Comparison of ENCODE assay signal across 7 cellular contexts in genomic region chr16:31143036-31143888, GRCh38. TPM values are rescaled to one million over a fixed set of nuclear protein-coding genes. Genes with fewer than 3 reads are reported as not detected.
DNase-seq lines count a peak whose midpoint lies in the region; ATAC-seq and TF ChIP-seq lines count a peak whose summit lies in the region.

No MANE protein-coding gene starts in this region.

- H3K9me3 ChIP-seq in iPS-20b (ENCODE audit: insufficient read depth, low read depth, low read length): no peaks in the 10 kb centered on the region

- intact Hi-C loops in activated CD4-positive, alpha-beta memory T cell treated with anti-CD3 and anti-CD28 coated beads for 36 hours (cut with micrococcal nuclease): loop anchor here (2.0 to 5.0 kb wide), 2 partner anchors 36 to 146 kb away; no protein-coding TSS in a partner anchor

- ATAC-seq in stimulated activated naive CD8-positive, alpha-beta T cell treated with anti-CD3 and anti-CD28 coated beads, Interleukin-15, amount 100 ng/mL, for 72 hours: no peak
- ATAC-seq in GM21423 (IDR thresholded peaks at IDR 0.05; ENCODE audit: unreplicated experiment) (no peak), HG03097 (IDR thresholded peaks at IDR 0.05; ENCODE audit: low FRiP score, unreplicated experiment) (no peak), GM18519 (IDR thresholded peaks at IDR 0.05; ENCODE audit: low FRiP score, unreplicated experiment) (no peak)

- no peaks in the 10 kb centered on the region for H3K36me3 ChIP-seq in iPS-20b (ENCODE audit: insufficient read depth, low read depth, low read length)

- POLR2A ChIA-PET in activated CD4-positive, alpha-beta memory T cell treated with anti-CD3 and anti-CD28 coated beads for 36 hours (lab: Charles Lee): interaction anchor here (1.1 to 2.9 kb wide), 5 partner anchors 24 to 70 kb away, joined by 3 to 44 read pairs (median 18); partner anchors contain the start of genes BCKDK, FUS, KAT8 and ZNF646

- H3K9me3 Mint-ChIP-seq in HFFc6: no peaks in the 10 kb centered on the region
- no peaks in the 10 kb centered on the region for H3K9me3 Mint-ChIP-seq in activated CD4-positive, alpha-beta memory T cell treated with anti-CD3 and anti-CD28 coated beads for 36 hours
- no peaks in the 10 kb centered on the region for H3K9me3 Mint-ChIP-seq in stimulated activated naive CD8-positive, alpha-beta T cell treated with anti-CD3 and anti-CD28 coated beads, Interleukin-15, amount 100 ng/mL, for 72 hours

- H3K27me3 Mint-ChIP-seq in HFFc6 (ENCODE audit: insufficient read depth): peaks cover 12% of the 10 kb centered on the region
- H3K27me3 Mint-ChIP-seq in activated CD4-positive, alpha-beta memory T cell treated with anti-CD3 and anti-CD28 coated beads for 36 hours: peaks cover 4% of the 10 kb centered on the region
- no peaks in the 10 kb centered on the region for H3K27me3 Mint-ChIP-seq in stimulated activated naive CD8-positive, alpha-beta T cell treated with anti-CD3 and anti-CD28 coated beads, Interleukin-15, amount 100 ng/mL, for 72 hours

- H3K9ac ChIP-seq in iPS-20b (ENCODE audit: low read depth, low read length): no peak overlapping the region

- peaks cover 15% of the 10 kb centered on the region for H3K4me1 ChIP-seq in iPS-20b (ENCODE audit: insufficient read depth, low read length)

- H3K27me3 ChIP-seq in iPS-20b (ENCODE audit: insufficient read depth, low read length): peaks cover 45% of the 10 kb centered on the region

- peak overlapping the region; percentile 42; the same call in 1 of the 2 replicates for H3K4me3 Mint-ChIP-seq in HFFc6
- H3K4me3 Mint-ChIP-seq in activated CD4-positive, alpha-beta memory T cell treated with anti-CD3 and anti-CD28 coated beads for 36 hours: peak overlapping the region; percentile 23
- H3K4me3 Mint-ChIP-seq in stimulated activated naive CD8-positive, alpha-beta T cell treated with anti-CD3 and anti-CD28 coated beads, Interleukin-15, amount 100 ng/mL, for 72 hours: peak overlapping the region; percentile 55 to 68

- peak; percentile 35 for TF ChIP-seq CTCF in HFFc6 (IDR thresholded peaks at IDR 0.05)

- no peak overlapping the region for H3K27ac Mint-ChIP-seq in HFFc6
- H3K27ac Mint-ChIP-seq in activated CD4-positive, alpha-beta memory T cell treated with anti-CD3 and anti-CD28 coated beads for 36 hours: peak overlapping the region; percentile 49
- H3K27ac Mint-ChIP-seq in stimulated activated naive CD8-positive, alpha-beta T cell treated with anti-CD3 and anti-CD28 coated beads, Interleukin-15, amount 100 ng/mL, for 72 hours: peak overlapping the region in 1 of 2 donors; percentile 35

- CTCF ChIA-PET in activated CD4-positive, alpha-beta memory T cell treated with anti-CD3 and anti-CD28 coated beads for 36 hours (lab: Charles Lee): interaction anchor here (0.7 to 3.3 kb wide), 47 partner anchors 8 to 726 kb away, joined by 3 to 37 read pairs (median 5); partner anchors contain the start of genes BCKDK, FUS, HSD3B7 and KAT8

- peaks cover 24% of the 10 kb centered on the region for H3K4me1 Mint-ChIP-seq in HFFc6 (ENCODE audit: low read depth)
- H3K4me1 Mint-ChIP-seq in activated CD4-positive, alpha-beta memory T cell treated with anti-CD3 and anti-CD28 coated beads for 36 hours (ENCODE audit: low read depth): peaks cover 13% of the 10 kb centered on the region
- H3K4me1 Mint-ChIP-seq in stimulated activated naive CD8-positive, alpha-beta T cell treated with anti-CD3 and anti-CD28 coated beads, Interleukin-15, amount 100 ng/mL, for 72 hours: peaks cover 21% of the 10 kb centered on the region

- H3K4me3 ChIP-seq in iPS-20b (ENCODE audit: low read length): peak overlapping the region; percentile 57; the same call in 1 of the 2 replicates

- no peak for DNase-seq in HFFc6
- no peak for DNase-seq in activated CD4-positive, alpha-beta memory T cell treated with anti-CD3 and anti-CD28 coated beads for 36 hours
- DNase-seq in stimulated activated naive CD8-positive, alpha-beta T cell treated with anti-CD3 and anti-CD28 coated beads, Interleukin-15, amount 100 ng/mL, for 72 hours: no peak

- no peaks in the 10 kb centered on the region for H3K36me3 Mint-ChIP-seq in HFFc6 (ENCODE audit: low read depth)
- no peaks in the 10 kb centered on the region for H3K36me3 Mint-ChIP-seq in activated CD4-positive, alpha-beta memory T cell treated with anti-CD3 and anti-CD28 coated beads for 36 hours

- no peak overlapping the region for H3K27ac ChIP-seq in iPS-20b (ENCODE audit: low read length)

RNA-seq across cellular contexts. Expression of gene PRSS36, which starts 6.6 kb away (rescaled TPM):
- total RNA-seq in HFFc6 (2021; fragmentation: NEBNext Ultra II Directional; extraction: Animal tissue kit (Norgen Biotek cat#: 25700)): under 1 TPM in 4 of 6 experiments, not detected in 2; 0.38 to 0.60 (median 0.47) TPM
- total RNA-seq in activated CD4-positive, alpha-beta memory T cell treated with anti-CD3 and anti-CD28 coated beads for 36 hours: under 1 TPM in 1 of 2 experiments, not detected in 1; 0.24 TPM

RNA-seq across cellular contexts. Expression of gene PRSS8, which starts 7.7 kb away (rescaled TPM):
- total RNA-seq in HFFc6 (2021; fragmentation: NEBNext Ultra II Directional; extraction: Animal tissue kit (Norgen Biotek cat#: 25700)): not detected
- not detected for total RNA-seq in activated CD4-positive, alpha-beta memory T cell treated with anti-CD3 and anti-CD28 coated beads for 36 hours

RNA-seq across cellular contexts. Expression of gene KAT8, which starts 25.8 kb away (rescaled TPM):
- 10 to 100 TPM; 28.1 to 31.8 (median 29.6) TPM for total RNA-seq in HFFc6 (2021; fragmentation: NEBNext Ultra II Directional; extraction: Animal tissue kit (Norgen Biotek cat#: 25700))
- total RNA-seq in activated CD4-positive, alpha-beta memory T cell treated with anti-CD3 and anti-CD28 coated beads for 36 hours: 10 to 100 TPM; 48.8 to 49.6 TPM

RNA-seq across cellular contexts. Expression of gene BCKDK, which starts 35.1 kb away (rescaled TPM):
- 10 to 100 TPM; 56.8 to 64.8 (median 59.4) TPM for total RNA-seq in HFFc6 (2021; fragmentation: NEBNext Ultra II Directional; extraction: Animal tissue kit (Norgen Biotek cat#: 25700))
- total RNA-seq in activated CD4-positive, alpha-beta memory T cell treated with anti-CD3 and anti-CD28 coated beads for 36 hours: 10 to 100 TPM; 38.5 to 40.5 TPM

RNA-seq across cellular contexts. Expression of gene FUS, which starts 36.7 kb away (rescaled TPM):
- total RNA-seq in HFFc6 (2021; fragmentation: NEBNext Ultra II Directional; extraction: Animal tissue kit (Norgen Biotek cat#: 25700)): 100 to 1,000 TPM; 275 to 504 (median 422) TPM
- total RNA-seq in activated CD4-positive, alpha-beta memory T cell treated with anti-CD3 and anti-CD28 coated beads for 36 hours: 100 to 1,000 TPM; 459 to 489 TPM
